ENCODE assay signal across 8 cellular contexts in genomic region chr9:32251539-32251938, GRCh38.
A peak's percentile ranks its signal among the peaks of the same experiment; 100 is the strongest.
DNase-seq lines count a peak whose midpoint lies in the region; ATAC-seq lines count a peak whose summit lies in the region.

No MANE protein-coding gene starts in this region.

- no peaks in the 10 kb centered on the region for H3K4me1 ChIP-seq in NT2/D1 (ENCODE audit: insufficient read depth, insufficient read length)

- no peak overlapping the region for H3K9ac ChIP-seq in NT2/D1 (ENCODE audit: insufficient read length, low read depth)

- ATAC-seq in GM21526 (IDR thresholded peaks at IDR 0.05; ENCODE audit: low FRiP score, unreplicated experiment), result peak; percentile 84

- no peaks in the 10 kb centered on the region for H3K36me3 ChIP-seq in NT2/D1 (ENCODE audit: insufficient read depth, insufficient read length, low read length)

- no peaks in the 10 kb centered on the region for H3K27me3 ChIP-seq in NT2/D1 (ENCODE audit: insufficient read depth, insufficient read length)

- H3K9me3 ChIP-seq in NT2/D1 (ENCODE audit: insufficient read depth, low read length), result no peaks in the 10 kb centered on the region

- DNase-seq in DMS79 treated with DMSO at 0.1 percent for 48 hours (lab: John Stamatoyannopoulos, UW) (peak; percentile 8), DMS79 (lab: John Stamatoyannopoulos, UW) (no peak), HuH-7 (ENCODE audit: low spot score) (peak; percentile 23), NT2/D1 (ENCODE audit: low read depth, low spot score) (peak; percentile 59), amygdala (lab: John Stamatoyannopoulos, UW) (peak in 42 of 56 donors; percentile 1 to 73 (median 21)), iPS-NIHi7 (ENCODE audit: extremely low spot score) (peak; percentile 60)
- DNase-seq in stimulated activated CD4-positive, alpha-beta T cell treated with anti-CD3 and anti-CD28 coated beads, Interleukin-4, amount 100 ng/mL, for 24 hours, result peak; percentile 34

- H3K4me3 ChIP-seq in NT2/D1 (ENCODE audit: insufficient read length, low read depth), result no peak overlapping the region
